Comparison of ENCODE assay signal across 28 cellular contexts in the genomic region with DNA sequence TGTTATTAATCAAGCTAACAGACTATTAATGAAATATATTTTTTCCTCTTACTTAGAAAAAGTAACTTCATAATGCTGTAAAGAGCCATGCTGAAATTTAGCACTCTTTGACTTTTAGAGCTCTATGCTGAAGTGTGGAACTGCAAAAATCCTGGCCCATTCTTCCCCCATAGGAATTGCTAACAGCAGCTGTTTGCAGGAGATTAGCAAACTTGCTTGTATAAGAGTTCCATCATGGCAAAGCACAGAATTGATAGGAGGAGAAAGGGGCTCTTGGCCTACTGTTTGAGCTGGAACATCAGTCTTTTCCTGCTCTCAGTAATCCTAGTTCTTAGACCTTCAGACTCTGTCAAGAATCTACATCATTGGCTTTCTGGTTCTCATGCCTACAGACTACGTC. TPM values are rescaled to one million over a fixed set of nuclear protein-coding genes. Genes with fewer than 3 reads are reported as not detected.
"Had no signal": no experiment of that assay in that cellular context is flagged by ENCODE, and none has a peak within 500 bp of the region (broad histone marks: within the 10 kb centered on the region; RNA-seq: fewer than 3 reads in every experiment).

No MANE protein-coding gene starts in this region.

- H3K36me3 Mint-ChIP-seq: neural progenitor cell; stimulated activated naive B cell treated with anti-CD40 and anti-IgM and Interleukin-4, amounts not matched to agents 10 μg/mL and 1 μg/mL and 100 μg/mL, for 72 hours had no signal

- H3K9me3 ChIP-seq: gastrocnemius medialis, ovary, right lobe of liver, thoracic aorta, transverse colon had no signal

- H3K36me3 ChIP-seq: gastrocnemius medialis, neural progenitor cell, ovary, right lobe of liver, thoracic aorta, transverse colon had no signal

- H3K4me1 Mint-ChIP-seq: immature natural killer cell; stimulated activated naive B cell treated with anti-CD40 and anti-IgM and Interleukin-4, amounts not matched to agents 10 μg/mL and 1 μg/mL and 100 μg/mL, for 72 hours; stimulated activated naive CD8-positive, alpha-beta T cell treated with anti-CD3 and anti-CD28 coated beads, Interleukin-15, amount 100 ng/mL, for 72 hours had no signal

- H3K27me3 ChIP-seq: gastrocnemius medialis, neural progenitor cell, ovary, right lobe of liver, transverse colon had no signal

- ATAC-seq: natural killer cell treated with Interleukin-12 subunit alpha and Interleukin-12 subunit beta and Interleukin-15 and Interleukin-18, amount 100 ng/mL, for 72 hours; right lobe of liver; stimulated activated naive B cell treated with anti-CD40 and anti-IgM and Interleukin-4, amounts not matched to agents 10 μg/mL and 1 μg/mL and 100 μg/mL, for 72 hours; stimulated activated naive CD8-positive, alpha-beta T cell treated with anti-CD3 and anti-CD28 coated beads, Interleukin-15, amount 100 ng/mL, for 72 hours had no signal

- H3K4me1 ChIP-seq: gastrocnemius medialis, neural progenitor cell, right lobe of liver, transverse colon had no signal

- H3K27me3 Mint-ChIP-seq: natural killer cell treated with Interleukin-12 subunit alpha and Interleukin-12 subunit beta and Interleukin-15 and Interleukin-18, amount 100 ng/mL, for 72 hours; stimulated activated naive B cell treated with anti-CD40 and anti-IgM and Interleukin-4, amounts not matched to agents 10 μg/mL and 1 μg/mL and 100 μg/mL, for 72 hours; stimulated activated naive CD8-positive, alpha-beta T cell treated with anti-CD3 and anti-CD28 coated beads, Interleukin-15, amount 100 ng/mL, for 72 hours had no signal

- DNase-seq: central memory CD4-positive, alpha-beta T cell; cortex of kidney; dorsolateral prefrontal cortex; effector CD8-positive, alpha-beta T cell; gastrocnemius medialis; immature natural killer cell; mammary epithelial cell; nucleus accumbens; ovary; right lobe of liver; stimulated activated CD4-positive, alpha-beta T cell treated with anti-CD3 and anti-CD28 coated beads, Interleukin-2, amount 100 ng/mL, for 24 hours; stimulated activated CD4-positive, alpha-beta T cell treated with anti-CD3 and anti-CD28 coated beads, Interleukin-4, amount 100 ng/mL, for 4 hours; stimulated activated naive B cell treated with anti-CD40 and anti-IgM and Interleukin-4, amounts not matched to agents 10 μg/mL and 1 μg/mL and 100 μg/mL, for 72 hours; stimulated activated naive CD8-positive, alpha-beta T cell treated with anti-CD3 and anti-CD28 coated beads, Interleukin-15, amount 100 ng/mL, for 72 hours; substantia nigra; transverse colon had no signal

- H3K4me3 Mint-ChIP-seq: immature natural killer cell; natural killer cell treated with Interleukin-12 subunit alpha and Interleukin-12 subunit beta and Interleukin-15 and Interleukin-18, amount 100 ng/mL, for 72 hours; neural progenitor cell; stimulated activated naive B cell treated with anti-CD40 and anti-IgM and Interleukin-4, amounts not matched to agents 10 μg/mL and 1 μg/mL and 100 μg/mL, for 72 hours; stimulated activated naive CD8-positive, alpha-beta T cell treated with anti-CD3 and anti-CD28 coated beads, Interleukin-15, amount 100 ng/mL, for 72 hours had no signal

- H3K27ac Mint-ChIP-seq: immature natural killer cell; natural killer cell treated with Interleukin-12 subunit alpha and Interleukin-12 subunit beta and Interleukin-15 and Interleukin-18, amount 100 ng/mL, for 72 hours; neural progenitor cell; stimulated activated naive B cell treated with anti-CD40 and anti-IgM and Interleukin-4, amounts not matched to agents 10 μg/mL and 1 μg/mL and 100 μg/mL, for 72 hours; stimulated activated naive CD8-positive, alpha-beta T cell treated with anti-CD3 and anti-CD28 coated beads, Interleukin-15, amount 100 ng/mL, for 72 hours had no signal

- H3K4me3 ChIP-seq: dorsolateral prefrontal cortex, gastrocnemius medialis, neural progenitor cell, ovary, right lobe of liver, skin epidermis, thoracic aorta, transverse colon had no signal

- H3K27ac ChIP-seq: dorsolateral prefrontal cortex, gastrocnemius medialis, neural progenitor cell, ovary, right lobe of liver, skin epidermis, thoracic aorta, transverse colon had no signal

- H3K9me3 Mint-ChIP-seq: stimulated activated naive CD8-positive, alpha-beta T cell treated with anti-CD3 and anti-CD28 coated beads, Interleukin-15, amount 100 ng/mL, for 72 hours had no signal

- H3K4me2 ChIP-seq: neural progenitor cell had no signal

- H3K9ac ChIP-seq: neural progenitor cell had no signal

RNA-seq across cellular contexts. Expression of a gene that starts 18.3 kb away (rescaled TPM):
- total RNA-seq: chondrocyte; dorsolateral prefrontal cortex; fibroblast of lung; fibroblast of villous mesenchyme; gastrocnemius medialis; liver; mammary epithelial cell; natural killer cell treated with Interleukin-12 subunit alpha and Interleukin-12 subunit beta and Interleukin-15 and Interleukin-18, amount 100 ng/mL, for 72 hours; ovary; posterior vena cava; right lobe of liver; thoracic aorta; transverse colon; ureter had no signal
- polyA plus RNA-seq: esophagus, fibroblast of lung, immature natural killer cell, keratinocyte, liver, mammary epithelial cell, ovary had no signal
